1 cellular context compared by ENCODE assay signal in the genomic region with DNA sequence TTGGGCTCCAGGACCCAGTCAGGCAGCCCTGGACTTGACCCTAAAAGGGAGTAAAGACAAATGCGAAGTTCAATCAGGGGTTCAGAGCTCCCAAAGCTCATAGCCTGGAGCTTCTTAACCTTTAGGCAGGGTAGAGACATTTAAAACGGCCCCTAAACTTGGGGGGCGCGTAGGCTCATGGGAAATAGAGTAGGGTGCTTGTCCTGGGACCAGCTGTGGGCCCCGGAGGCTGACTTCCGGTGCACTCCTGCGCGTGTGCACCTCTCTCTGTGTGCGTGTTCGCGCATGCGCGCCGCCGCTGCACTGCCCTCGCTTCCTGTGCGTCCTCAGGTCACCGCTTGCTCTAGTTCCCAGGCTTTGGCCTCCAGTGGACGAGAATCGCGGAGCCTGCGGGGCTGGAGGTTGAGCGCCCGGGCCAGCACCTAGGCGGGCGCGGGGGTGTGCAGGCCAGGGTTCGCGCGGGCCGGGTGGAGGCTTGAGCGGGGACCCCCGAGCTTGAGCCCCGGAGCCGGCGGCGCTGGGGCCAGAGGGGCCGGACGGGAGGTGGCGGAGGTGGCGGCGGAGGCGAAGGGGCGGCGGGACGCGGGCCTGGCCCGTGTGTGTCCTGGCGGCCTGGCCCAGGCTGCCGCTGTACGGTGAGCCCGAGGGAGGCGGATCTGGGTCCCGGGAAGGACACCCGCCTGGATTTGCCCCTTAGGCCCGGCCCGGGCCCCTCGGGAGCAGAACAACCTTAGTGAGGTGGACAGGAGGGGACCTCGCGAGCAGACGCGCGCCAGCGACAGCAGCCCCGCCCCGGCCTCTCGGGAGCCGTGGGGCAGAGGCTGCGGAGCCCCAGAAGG.
TF ChIP-seq lines count a peak whose summit lies in the region.

A gene (plus strand): TSS at position 303 of the 839 bp plus-strand sequence. CDS start 2,217 bp downstream, outside the sequence.

TF ChIP-seq in WTC11, 78 proteins besides CTCF, POLR2A, EP300 and RAD21 (continued from another document):
- TF ChIP-seq NFYB (CRISPR knock-in tag; conservative IDR thresholded peaks at IDR 0.05; ENCODE audit: low read depth) (no peak), SMAD4 (CRISPR knock-in tag; IDR thresholded peaks at IDR 0.05) (no peak), NFATC4 (CRISPR knock-in tag; IDR thresholded peaks at IDR 0.05) (no peak), EMX1 (CRISPR knock-in tag; IDR thresholded peaks at IDR 0.05) (no peak), ZNF138 (CRISPR knock-in tag; conservative IDR thresholded peaks at IDR 0.05) (no peak)
- TF ChIP-seq, protein P1, sequence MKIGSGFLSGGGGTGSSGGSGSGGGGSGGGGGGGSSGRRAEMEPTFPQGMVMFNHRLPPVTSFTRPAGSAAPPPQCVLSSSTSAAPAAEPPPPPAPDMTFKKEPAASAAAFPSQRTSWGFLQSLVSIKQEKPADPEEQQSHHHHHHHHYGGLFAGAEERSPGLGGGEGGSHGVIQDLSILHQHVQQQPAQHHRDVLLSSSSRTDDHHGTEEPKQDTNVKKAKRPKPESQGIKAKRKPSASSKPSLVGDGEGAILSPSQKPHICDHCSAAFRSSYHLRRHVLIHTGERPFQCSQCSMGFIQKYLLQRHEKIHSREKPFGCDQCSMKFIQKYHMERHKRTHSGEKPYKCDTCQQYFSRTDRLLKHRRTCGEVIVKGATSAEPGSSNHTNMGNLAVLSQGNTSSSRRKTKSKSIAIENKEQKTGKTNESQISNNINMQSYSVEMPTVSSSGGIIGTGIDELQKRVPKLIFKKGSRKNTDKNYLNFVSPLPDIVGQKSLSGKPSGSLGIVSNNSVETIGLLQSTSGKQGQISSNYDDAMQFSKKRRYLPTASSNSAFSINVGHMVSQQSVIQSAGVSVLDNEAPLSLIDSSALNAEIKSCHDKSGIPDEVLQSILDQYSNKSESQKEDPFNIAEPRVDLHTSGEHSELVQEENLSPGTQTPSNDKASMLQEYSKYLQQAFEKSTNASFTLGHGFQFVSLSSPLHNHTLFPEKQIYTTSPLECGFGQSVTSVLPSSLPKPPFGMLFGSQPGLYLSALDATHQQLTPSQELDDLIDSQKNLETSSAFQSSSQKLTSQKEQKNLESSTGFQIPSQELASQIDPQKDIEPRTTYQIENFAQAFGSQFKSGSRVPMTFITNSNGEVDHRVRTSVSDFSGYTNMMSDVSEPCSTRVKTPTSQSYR (CRISPR knock-in tag; IDR thresholded peaks at IDR 0.05), result no peak
